Comparison of ENCODE assay signal across 1 cellular context in the genomic region with DNA sequence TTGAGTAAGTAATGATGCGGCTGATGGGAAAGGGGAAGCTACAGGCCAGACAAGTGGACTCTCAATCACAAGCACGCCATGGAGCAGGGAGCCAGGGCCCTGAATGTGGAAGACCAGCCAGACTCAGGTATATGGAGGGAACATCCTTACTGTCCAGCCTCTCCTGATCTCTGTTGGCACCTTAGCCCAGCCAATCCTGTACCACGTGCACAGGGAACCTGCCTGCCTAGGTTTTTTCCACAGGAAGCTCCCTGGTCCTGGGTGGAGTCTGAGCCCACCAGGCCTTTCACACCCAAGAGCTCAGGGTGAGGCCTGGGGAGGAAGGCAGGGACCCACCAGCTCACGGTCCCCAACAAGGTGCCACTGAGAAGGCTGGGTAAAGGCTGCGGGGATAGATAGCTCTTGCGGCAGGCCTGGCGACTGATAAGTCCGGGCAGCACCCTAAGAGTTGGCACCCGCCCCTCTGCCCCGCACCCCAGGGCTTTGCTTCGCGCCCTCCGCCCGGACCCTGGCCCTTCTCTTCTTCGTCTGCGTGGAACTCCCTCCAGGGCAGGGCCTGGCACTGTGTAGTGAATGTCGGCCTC.
TF ChIP-seq lines count a peak whose summit lies in the region.

No MANE protein-coding gene starts in this region.

TF ChIP-seq in K562, 482 proteins besides CTCF, POLR2A, EP300 and RAD21 (continued from another document):
- TF ChIP-seq MAX (CRISPR knock-in tag; IDR thresholded peaks at IDR 0.05) (peak; percentile 64; the same call in 1 of the 2 replicates), PHF8 (IDR thresholded peaks at IDR 0.05; ENCODE audit: borderline replicate concordance, low read length) (peak; percentile 24; the same call in 1 of the 2 replicates), ZBTB33 (CRISPR knock-in tag; IDR thresholded peaks at IDR 0.05) (no peak), HMG20B (CRISPR knock-in tag; IDR thresholded peaks at IDR 0.05) (no peak), NR4A1 (CRISPR knock-in tag; IDR thresholded peaks at IDR 0.05) (no peak), NR4A1 (tag; IDR thresholded peaks at IDR 0.05) (0 out of 2 replicates have a peak, but pooled peaks have one; percentile 32), PTTG1 (tag; IDR thresholded peaks at IDR 0.05; ENCODE audit: low read depth) (no peak), RBFOX2 (IDR thresholded peaks at IDR 0.05; ENCODE audit: low read depth, low read length) (no peak), ILF3 (IDR thresholded peaks at IDR 0.05; ENCODE audit: borderline replicate concordance) (no peak), CHD4 (IDR thresholded peaks at IDR 0.05; ENCODE audit: insufficient read depth, insufficient replicate concordance, low read depth, low read length, poor library complexity, severe bottlenecking) (no peak), ZNF311 (CRISPR knock-in tag; IDR thresholded peaks at IDR 0.05) (no peak), SREBF2 (CRISPR knock-in tag; IDR thresholded peaks at IDR 0.05) (peak; percentile 43; the same call in 1 of the 2 replicates), ZNF431 (CRISPR knock-in tag; IDR thresholded peaks at IDR 0.05) (no peak), ZKSCAN1 (IDR thresholded peaks at IDR 0.05; ENCODE audit: low read depth, low read length) (no peak), CBX5 (IDR thresholded peaks at IDR 0.05; ENCODE audit: borderline replicate concordance, low read depth) (no peak), NR3C1 (CRISPR knock-in tag; IDR thresholded peaks at IDR 0.05) (no peak), ETS1 (conservative IDR thresholded peaks at IDR 0.05; ENCODE audit: control insufficient read depth, low read depth, low read length) (no peak)
- TF ChIP-seq, protein P1, sequence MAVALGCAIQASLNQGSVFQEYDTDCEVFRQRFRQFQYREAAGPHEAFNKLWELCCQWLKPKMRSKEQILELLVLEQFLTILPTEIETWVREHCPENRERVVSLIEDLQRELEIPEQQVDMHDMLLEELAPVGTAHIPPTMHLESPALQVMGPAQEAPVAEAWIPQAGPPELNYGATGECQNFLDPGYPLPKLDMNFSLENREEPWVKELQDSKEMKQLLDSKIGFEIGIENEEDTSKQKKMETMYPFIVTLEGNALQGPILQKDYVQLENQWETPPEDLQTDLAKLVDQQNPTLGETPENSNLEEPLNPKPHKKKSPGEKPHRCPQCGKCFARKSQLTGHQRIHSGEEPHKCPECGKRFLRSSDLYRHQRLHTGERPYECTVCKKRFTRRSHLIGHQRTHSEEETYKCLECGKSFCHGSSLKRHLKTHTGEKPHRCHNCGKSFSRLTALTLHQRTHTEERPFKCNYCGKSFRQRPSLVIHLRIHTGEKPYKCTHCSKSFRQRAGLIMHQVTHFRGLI (CRISPR knock-in tag; IDR thresholded peaks at IDR 0.05), result no peak
